In genomic region chr22:50699754-50700386, GRCh38 we compare ENCODE assay signal across 16 cellular contexts. TPM values are rescaled to one million over a fixed set of nuclear protein-coding genes. Genes with fewer than 3 reads are reported as not detected.
A peak's percentile ranks its signal among the peaks of the same experiment; 100 is the strongest.
DNase-seq lines count a peak whose midpoint lies in the region; ATAC-seq and TF ChIP-seq lines count a peak whose summit lies in the region.
"Had no signal": no experiment of that assay in that cellular context is flagged by ENCODE, and none has a peak within 500 bp of the region (broad histone marks: within the 10 kb centered on the region; RNA-seq: fewer than 3 reads in every experiment).

No MANE protein-coding gene starts in this region.

- no peaks in the 10 kb centered on the region for H3K79me2 ChIP-seq in hepatocyte

- WGBS in hepatocyte (ENCODE audit: low lambda C conversion rate, missing lambda C conversion rate), result 64% methylated on average over 13 of the region's 15 CpGs
- 66 to 76% (median 73%) methylated on average over 14 to 15 of the region's 15 CpGs for WGBS in spleen, 5 donors

- H3K27ac ChIP-seq in VCaP, result no peak overlapping the region
- peak overlapping the region; percentile 81 for H3K27ac ChIP-seq in hepatocyte
- peak overlapping the region in 4 of 8 donors; percentile 13 to 48 (median 42) for H3K27ac ChIP-seq in spleen
- H3K27ac ChIP-seq: A549, testis had no signal

- no peak overlapping the region for H3K4me3 ChIP-seq in hepatocyte
- no peak overlapping the region for H3K4me3 ChIP-seq in spleen
- H3K4me3 ChIP-seq: A549, heart right ventricle, testis had no signal

- intact Hi-C loops in spleen (cut with DNase I; ENCODE audit: low total_unique reads), result no loop called here

- no peak overlapping the region for H2AFZ ChIP-seq in hepatocyte

- no peaks in the 10 kb centered on the region for H3K9me2 ChIP-seq in hepatocyte (replicated peaks; ENCODE audit: insufficient read depth)

- H3K4me1 ChIP-seq in hepatocyte (ENCODE audit: insufficient read depth) (peaks cover 13% of the 10 kb centered on the region), spleen (peaks cover 2 to 96% (median 53%) of the 10 kb centered on the region in 6 donors)
- H3K4me1 ChIP-seq: testis had no signal

- DNase-seq in NCI-H2227 treated with DMSO at 0.1 percent for 48 hours (lab: John Stamatoyannopoulos, UW), result peak; percentile 2
- DNase-seq in NCI-H2227 (lab: John Stamatoyannopoulos, UW; ENCODE audit: unreplicated experiment), result no peak
- peak; percentile 49 for DNase-seq in hepatocyte (ENCODE audit: low spot score)
- peak; percentile 66 for DNase-seq in spleen
- DNase-seq in HUDEP-2 (lab: John Stamatoyannopoulos, UW; ENCODE audit: unreplicated experiment in 76 of 76), result no peak
- DNase-seq in SIG-M5 (lab: John Stamatoyannopoulos, UW), result no peak
- DNase-seq: activated T-cell treated with anti-CD3 and anti-CD28 coated beads, Interleukin-2, amount 50 U/mL, for 24 hours; GDM1; naive B cell; NK-92 treated with Interleukin-12 subunit alpha and Interleukin-12 subunit beta, amount 100 ng/mL, for 24 hours; testis had no signal

- no peak for TF ChIP-seq POLR2A in spleen (IDR thresholded peaks at IDR 0.05)

- H3K36me3 ChIP-seq in hepatocyte (replicated peaks; ENCODE audit: insufficient read depth, low read depth) (no peaks in the 10 kb centered on the region), spleen (peaks cover 0 to 72% (median 0%) of the 10 kb centered on the region in 6 donors)

- no peaks in the 10 kb centered on the region for H4K20me1 ChIP-seq in hepatocyte (ENCODE audit: insufficient read depth, poor library complexity, severe bottlenecking)

- no peak for ATAC-seq in HG02759 (IDR thresholded peaks at IDR 0.05; ENCODE audit: unreplicated experiment)
- ATAC-seq: A549 had no signal

- H3K9me3 ChIP-seq in hepatocyte (ENCODE audit: low read depth), result no peaks in the 10 kb centered on the region
- no peaks in the 10 kb centered on the region for H3K9me3 ChIP-seq in spleen
- H3K9me3 ChIP-seq: A549, heart right ventricle, testis had no signal

- H3K27me3 ChIP-seq in hepatocyte (no peaks in the 10 kb centered on the region), spleen (replicated peaks in 1 of 7) (no peaks in the 10 kb centered on the region)
- H3K27me3 ChIP-seq: heart right ventricle, testis had no signal

- H3K4me2 ChIP-seq in hepatocyte, result no peak overlapping the region
- H3K4me2 ChIP-seq: A549 had no signal

- TF ChIP-seq CTCF in VCaP (conservative IDR thresholded peaks at IDR 0.05) (peak; percentile 42), hepatocyte (IDR thresholded peaks at IDR 0.05; ENCODE audit: poor library complexity) (peak; percentile 32), spleen (IDR thresholded peaks at IDR 0.05 in 8 of 11, conservative IDR thresholded peaks at IDR 0.05 in 3 of 11) (no peak)

RNA-seq across cellular contexts. Expression of gene SHANK3, which starts 27.2 kb away (rescaled TPM):
- total RNA-seq in hepatocyte (2.4 and 2.9 TPM in 2 replicates), spleen (100 to 1,000 TPM in 3 of 7 donors, 10 to 100 TPM in 4; 55.5 to 264 (median 89.1) TPM)
- polyA plus RNA-seq in hepatocyte (1.9 and 2.6 TPM in 2 replicates), spleen (100 to 1,000 TPM in 1 of 3 donors, 10 to 100 TPM in 1, 1 to 10 TPM in 1; 9.9 to 112 (median 31.8) TPM)

RNA-seq across cellular contexts. Expression of gene ACR, which starts 38.1 kb away (rescaled TPM):
- total RNA-seq in hepatocyte (not detected in 2 replicates), spleen (10 to 100 TPM in 1 of 7 donors, 1 to 10 TPM in 5, under 1 TPM in 1; 0.88 to 12.5 (median 2.3) TPM)
- polyA plus RNA-seq in hepatocyte (not detected in 2 replicates), spleen (1 to 10 TPM in 1 of 3 donors, under 1 TPM in 2; 0.21 to 1.2 (median 0.67) TPM)
- total RNA-seq: LHCN-M2 had no signal
- polyA plus RNA-seq: A549 had no signal

Comparison
In these comparisons a context has a peak if more than half of its experiments do, and no peak if none do; other contexts are left out.
1. DNase-seq: peak in NCI-H2227 treated with DMSO at 0.1 percent for 48 hours (single experiment), hepatocyte (single experiment) and spleen (single experiment); none in NCI-H2227 (single experiment), HUDEP-2 (0 of 76) and SIG-M5 (single experiment).
2. CTCF ChIP-seq: peak in VCaP (single experiment) and hepatocyte (single experiment); none in spleen (0 of 11).
3. RNA of gene SHANK3, which starts 27.2 kb away (total RNA-seq): 55.5 to 264 TPM in spleen; 2.4 to 2.9 TPM in hepatocyte; every median in the first group is over 10 times any median in the second.